1 cellular context compared by ENCODE assay signal in the genomic region with DNA sequence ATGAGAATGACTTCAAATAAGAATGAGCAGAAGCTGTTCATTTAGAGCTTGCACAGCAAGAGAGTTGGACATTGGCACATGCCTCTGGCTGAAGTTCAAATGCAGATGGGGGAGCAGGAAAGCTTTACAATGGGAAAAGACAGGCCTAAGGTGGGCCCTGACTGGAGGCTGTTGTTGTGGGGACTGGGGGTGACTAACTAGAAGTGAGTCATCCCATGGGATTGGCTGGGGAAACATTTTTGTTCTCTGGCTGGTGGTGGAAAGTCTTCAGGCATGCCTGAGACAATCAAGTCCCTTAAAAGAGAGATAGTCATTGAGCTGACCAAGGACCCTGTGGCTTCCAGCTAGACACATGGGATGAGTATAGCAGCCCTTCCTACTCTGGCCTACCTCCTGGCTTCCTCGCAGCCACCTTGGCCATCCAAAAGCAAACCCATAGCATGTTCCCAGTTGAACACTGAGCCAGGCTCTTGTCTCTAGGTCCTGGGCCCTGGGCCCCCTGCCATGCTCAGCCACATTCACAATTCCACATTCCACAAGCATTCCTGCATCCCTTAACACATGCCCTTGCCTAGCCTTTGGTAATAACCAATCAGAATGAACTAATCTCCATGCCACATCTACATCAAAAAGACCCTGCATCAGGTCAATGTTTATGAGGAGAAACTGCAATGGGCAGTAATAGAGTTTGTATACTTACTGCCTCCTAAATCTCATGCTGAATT.
TF ChIP-seq lines count a peak whose summit lies in the region.

No MANE protein-coding gene starts in this region.

TF ChIP-seq in GM23338, 12 proteins besides CTCF, POLR2A, EP300 and RAD21:
- TF ChIP-seq, protein P1, sequence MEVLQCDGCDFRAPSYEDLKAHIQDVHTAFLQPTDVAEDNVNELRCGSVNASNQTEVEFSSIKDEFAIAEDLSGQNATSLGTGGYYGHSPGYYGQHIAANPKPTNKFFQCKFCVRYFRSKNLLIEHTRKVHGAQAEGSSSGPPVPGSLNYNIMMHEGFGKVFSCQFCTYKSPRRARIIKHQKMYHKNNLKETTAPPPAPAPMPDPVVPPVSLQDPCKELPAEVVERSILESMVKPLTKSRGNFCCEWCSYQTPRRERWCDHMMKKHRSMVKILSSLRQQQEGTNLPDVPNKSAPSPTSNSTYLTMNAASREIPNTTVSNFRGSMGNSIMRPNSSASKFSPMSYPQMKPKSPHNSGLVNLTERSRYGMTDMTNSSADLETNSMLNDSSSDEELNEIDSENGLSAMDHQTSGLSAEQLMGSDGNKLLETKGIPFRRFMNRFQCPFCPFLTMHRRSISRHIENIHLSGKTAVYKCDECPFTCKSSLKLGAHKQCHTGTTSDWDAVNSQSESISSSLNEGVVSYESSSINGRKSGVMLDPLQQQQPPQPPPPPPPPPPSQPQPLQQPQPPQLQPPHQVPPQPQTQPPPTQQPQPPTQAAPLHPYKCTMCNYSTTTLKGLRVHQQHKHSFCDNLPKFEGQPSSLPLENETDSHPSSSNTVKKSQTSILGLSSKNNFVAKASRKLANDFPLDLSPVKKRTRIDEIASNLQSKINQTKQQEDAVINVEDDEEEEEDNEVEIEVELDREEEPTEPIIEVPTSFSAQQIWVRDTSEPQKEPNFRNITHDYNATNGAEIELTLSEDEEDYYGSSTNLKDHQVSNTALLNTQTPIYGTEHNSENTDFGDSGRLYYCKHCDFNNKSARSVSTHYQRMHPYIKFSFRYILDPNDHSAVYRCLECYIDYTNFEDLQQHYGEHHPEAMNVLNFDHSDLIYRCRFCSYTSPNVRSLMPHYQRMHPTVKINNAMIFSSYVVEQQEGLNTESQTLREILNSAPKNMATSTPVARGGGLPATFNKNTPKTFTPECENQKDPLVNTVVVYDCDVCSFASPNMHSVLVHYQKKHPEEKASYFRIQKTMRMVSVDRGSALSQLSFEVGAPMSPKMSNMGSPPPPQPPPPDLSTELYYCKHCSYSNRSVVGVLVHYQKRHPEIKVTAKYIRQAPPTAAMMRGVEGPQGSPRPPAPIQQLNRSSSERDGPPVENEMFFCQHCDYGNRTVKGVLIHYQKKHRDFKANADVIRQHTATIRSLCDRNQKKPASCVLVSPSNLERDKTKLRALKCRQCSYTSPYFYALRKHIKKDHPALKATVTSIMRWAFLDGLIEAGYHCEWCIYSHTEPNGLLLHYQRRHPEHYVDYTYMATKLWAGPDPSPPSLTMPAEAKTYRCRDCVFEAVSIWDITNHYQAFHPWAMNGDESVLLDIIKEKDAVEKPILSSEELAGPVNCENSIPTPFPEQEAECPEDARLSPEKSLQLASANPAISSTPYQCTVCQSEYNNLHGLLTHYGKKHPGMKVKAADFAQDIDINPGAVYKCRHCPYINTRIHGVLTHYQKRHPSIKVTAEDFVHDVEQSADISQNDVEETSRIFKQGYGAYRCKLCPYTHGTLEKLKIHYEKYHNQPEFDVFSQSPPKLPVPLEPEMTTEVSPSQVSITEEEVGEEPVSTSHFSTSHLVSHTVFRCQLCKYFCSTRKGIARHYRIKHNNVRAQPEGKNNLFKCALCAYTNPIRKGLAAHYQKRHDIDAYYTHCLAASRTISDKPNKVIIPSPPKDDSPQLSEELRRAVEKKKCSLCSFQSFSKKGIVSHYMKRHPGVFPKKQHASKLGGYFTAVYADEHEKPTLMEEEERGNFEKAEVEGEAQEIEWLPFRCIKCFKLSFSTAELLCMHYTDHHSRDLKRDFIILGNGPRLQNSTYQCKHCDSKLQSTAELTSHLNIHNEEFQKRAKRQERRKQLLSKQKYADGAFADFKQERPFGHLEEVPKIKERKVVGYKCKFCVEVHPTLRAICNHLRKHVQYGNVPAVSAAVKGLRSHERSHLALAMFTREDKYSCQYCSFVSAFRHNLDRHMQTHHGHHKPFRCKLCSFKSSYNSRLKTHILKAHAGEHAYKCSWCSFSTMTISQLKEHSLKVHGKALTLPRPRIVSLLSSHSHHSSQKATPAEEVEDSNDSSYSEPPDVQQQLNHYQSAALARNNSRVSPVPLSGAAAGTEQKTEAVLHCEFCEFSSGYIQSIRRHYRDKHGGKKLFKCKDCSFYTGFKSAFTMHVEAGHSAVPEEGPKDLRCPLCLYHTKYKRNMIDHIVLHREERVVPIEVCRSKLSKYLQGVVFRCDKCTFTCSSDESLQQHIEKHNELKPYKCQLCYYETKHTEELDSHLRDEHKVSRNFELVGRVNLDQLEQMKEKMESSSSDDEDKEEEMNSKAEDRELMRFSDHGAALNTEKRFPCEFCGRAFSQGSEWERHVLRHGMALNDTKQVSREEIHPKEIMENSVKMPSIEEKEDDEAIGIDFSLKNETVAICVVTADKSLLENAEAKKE (CRISPR knock-in tag; IDR thresholded peaks at IDR 0.05): no peak
- TF ChIP-seq EZH2phosphoT487 (IDR thresholded peaks at IDR 0.05; ENCODE audit: unreplicated experiment) (no peak), POLR2AphosphoS5 (IDR thresholded peaks at IDR 0.05; ENCODE audit: low read depth) (no peak), CREB1 (CRISPR knock-in tag; IDR thresholded peaks at IDR 0.05; ENCODE audit: low read depth) (no peak)
TF ChIP-seq in GM23338: peak in this region for 0.
